ENCODE assay signal across 1 cellular context in genomic region chr5:156595132-156595787, GRCh38.
TF ChIP-seq lines count a peak whose summit lies in the region.

No MANE protein-coding gene starts in this region.

TF ChIP-seq in WTC11, 78 proteins besides CTCF, POLR2A, EP300 and RAD21 (continued from another document):
- TF ChIP-seq STAT6 (CRISPR knock-in tag; conservative IDR thresholded peaks at IDR 0.05; ENCODE audit: low read depth): no peak
- TF ChIP-seq NR1H2 (CRISPR knock-in tag; IDR thresholded peaks at IDR 0.05): no peak
- TF ChIP-seq NFYB (CRISPR knock-in tag; conservative IDR thresholded peaks at IDR 0.05; ENCODE audit: low read depth): no peak
- TF ChIP-seq, protein P1, sequence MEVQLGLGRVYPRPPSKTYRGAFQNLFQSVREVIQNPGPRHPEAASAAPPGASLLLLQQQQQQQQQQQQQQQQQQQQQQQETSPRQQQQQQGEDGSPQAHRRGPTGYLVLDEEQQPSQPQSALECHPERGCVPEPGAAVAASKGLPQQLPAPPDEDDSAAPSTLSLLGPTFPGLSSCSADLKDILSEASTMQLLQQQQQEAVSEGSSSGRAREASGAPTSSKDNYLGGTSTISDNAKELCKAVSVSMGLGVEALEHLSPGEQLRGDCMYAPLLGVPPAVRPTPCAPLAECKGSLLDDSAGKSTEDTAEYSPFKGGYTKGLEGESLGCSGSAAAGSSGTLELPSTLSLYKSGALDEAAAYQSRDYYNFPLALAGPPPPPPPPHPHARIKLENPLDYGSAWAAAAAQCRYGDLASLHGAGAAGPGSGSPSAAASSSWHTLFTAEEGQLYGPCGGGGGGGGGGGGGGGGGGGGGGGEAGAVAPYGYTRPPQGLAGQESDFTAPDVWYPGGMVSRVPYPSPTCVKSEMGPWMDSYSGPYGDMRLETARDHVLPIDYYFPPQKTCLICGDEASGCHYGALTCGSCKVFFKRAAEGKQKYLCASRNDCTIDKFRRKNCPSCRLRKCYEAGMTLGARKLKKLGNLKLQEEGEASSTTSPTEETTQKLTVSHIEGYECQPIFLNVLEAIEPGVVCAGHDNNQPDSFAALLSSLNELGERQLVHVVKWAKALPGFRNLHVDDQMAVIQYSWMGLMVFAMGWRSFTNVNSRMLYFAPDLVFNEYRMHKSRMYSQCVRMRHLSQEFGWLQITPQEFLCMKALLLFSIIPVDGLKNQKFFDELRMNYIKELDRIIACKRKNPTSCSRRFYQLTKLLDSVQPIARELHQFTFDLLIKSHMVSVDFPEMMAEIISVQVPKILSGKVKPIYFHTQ (CRISPR knock-in tag; IDR thresholded peaks at IDR 0.05): no peak
- TF ChIP-seq, protein P2, sequence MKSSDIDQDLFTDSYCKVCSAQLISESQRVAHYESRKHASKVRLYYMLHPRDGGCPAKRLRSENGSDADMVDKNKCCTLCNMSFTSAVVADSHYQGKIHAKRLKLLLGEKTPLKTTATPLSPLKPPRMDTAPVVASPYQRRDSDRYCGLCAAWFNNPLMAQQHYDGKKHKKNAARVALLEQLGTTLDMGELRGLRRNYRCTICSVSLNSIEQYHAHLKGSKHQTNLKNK (CRISPR knock-in tag; IDR thresholded peaks at IDR 0.05): no peak
- TF ChIP-seq EMX1 (CRISPR knock-in tag; IDR thresholded peaks at IDR 0.05): no peak
- TF ChIP-seq MAX (CRISPR knock-in tag; IDR thresholded peaks at IDR 0.05): no peak
- no peak for TF ChIP-seq ZNF423 (CRISPR knock-in tag; IDR thresholded peaks at IDR 0.05)
- TF ChIP-seq ZNF263 (CRISPR knock-in tag; IDR thresholded peaks at IDR 0.05; ENCODE audit: low read depth): no peak
